8 cellular contexts compared by ENCODE assay signal in the genomic region with DNA sequence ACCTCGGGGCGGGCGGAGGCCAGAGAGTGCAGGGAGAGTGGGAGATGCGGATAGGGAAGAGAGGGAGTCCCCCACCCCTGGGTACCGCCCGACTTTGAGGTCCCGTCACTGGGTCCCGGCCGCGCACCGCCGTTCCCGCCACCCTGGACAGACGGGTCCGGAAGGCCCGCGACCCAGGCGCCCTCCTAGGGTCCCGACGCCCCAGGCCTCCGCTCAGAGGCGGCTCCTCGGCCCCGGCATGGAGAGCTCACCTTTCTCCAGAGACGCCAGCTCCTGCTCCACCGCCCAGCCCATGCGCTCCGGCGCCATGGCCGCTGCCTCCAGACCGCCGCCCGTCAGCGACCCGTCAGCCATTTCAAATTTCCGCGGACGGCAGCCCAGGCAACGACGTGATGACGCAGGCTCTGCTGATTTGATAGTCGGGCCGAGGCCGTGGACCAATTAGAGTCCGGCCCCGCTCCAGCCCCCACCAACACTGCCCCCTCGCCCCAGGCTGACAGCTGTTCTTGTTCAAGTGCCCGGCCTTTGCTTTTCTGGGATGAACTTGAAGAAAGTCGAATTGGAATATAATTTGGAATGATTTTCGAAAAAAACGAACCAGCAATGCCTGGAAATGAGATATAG. TPM values are rescaled to one million over a fixed set of nuclear protein-coding genes. Genes with fewer than 3 reads are reported as not detected.
DNase-seq lines count a peak whose midpoint lies in the region; ATAC-seq and TF ChIP-seq lines count a peak whose summit lies in the region.

A gene with protein sequence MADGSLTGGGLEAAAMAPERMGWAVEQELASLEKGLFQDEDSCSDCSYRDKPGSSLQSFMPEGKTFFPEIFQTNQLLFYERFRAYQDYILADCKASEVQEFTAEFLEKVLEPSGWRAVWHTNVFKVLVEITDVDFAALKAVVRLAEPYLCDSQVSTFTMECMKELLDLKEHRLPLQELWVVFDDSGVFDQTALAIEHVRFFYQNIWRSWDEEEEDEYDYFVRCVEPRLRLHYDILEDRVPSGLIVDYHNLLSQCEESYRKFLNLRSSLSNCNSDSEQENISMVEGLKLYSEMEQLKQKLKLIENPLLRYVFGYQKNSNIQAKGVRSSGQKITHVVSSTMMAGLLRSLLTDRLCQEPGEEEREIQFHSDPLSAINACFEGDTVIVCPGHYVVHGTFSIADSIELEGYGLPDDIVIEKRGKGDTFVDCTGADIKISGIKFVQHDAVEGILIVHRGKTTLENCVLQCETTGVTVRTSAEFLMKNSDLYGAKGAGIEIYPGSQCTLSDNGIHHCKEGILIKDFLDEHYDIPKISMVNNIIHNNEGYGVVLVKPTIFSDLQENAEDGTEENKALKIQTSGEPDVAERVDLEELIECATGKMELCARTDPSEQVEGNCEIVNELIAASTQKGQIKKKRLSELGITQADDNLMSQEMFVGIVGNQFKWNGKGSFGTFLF (minus strand): TSS at position 374 of the 624 bp plus-strand sequence. CDS start 20 bp downstream, at position 354.

- DNase-seq in DMS53 (lab: John Stamatoyannopoulos, UW) = peak; percentile 94
- DNase-seq in HuH-7.5 (ENCODE audit: low spot score) = peak; percentile 85
- peak; percentile 82 for DNase-seq in PC-3
- DNase-seq in activated T-cell treated with anti-CD3 and anti-CD28 coated beads, Interleukin-2, amount 50 U/mL, for 4 hours = peak; percentile 41
- DNase-seq in fibroblast of lung (ENCODE audit: low read depth in 2 of 2) = peak; percentile 84 to 86
- peak in 9 of 10 donors; percentile 11 to 69 (median 34) for DNase-seq in naive thymus-derived CD8-positive, alpha-beta T cell
- DNase-seq in stimulated activated naive B cell treated with anti-CD40 and anti-IgM and Interleukin-4, amounts not matched to agents 10 μg/mL and 1 μg/mL and 100 μg/mL, for 72 hours = peak; percentile 77

- peaks cover 19% of the 10 kb centered on the region for H3K4me1 Mint-ChIP-seq in activated T-cell treated with anti-CD3 and anti-CD28 coated beads, Interleukin-2, amount 50 U/mL, for 4 hours (ENCODE audit: low read depth)
- H3K4me1 Mint-ChIP-seq in naive thymus-derived CD8-positive, alpha-beta T cell = peaks cover 4 to 21% (median 17%) of the 10 kb centered on the region in 4 donors
- H3K4me1 Mint-ChIP-seq in stimulated activated naive B cell treated with anti-CD40 and anti-IgM and Interleukin-4, amounts not matched to agents 10 μg/mL and 1 μg/mL and 100 μg/mL, for 72 hours = peaks cover 9 to 28% of the 10 kb centered on the region in 2 donors

- H3K4me2 ChIP-seq in PC-3 (ENCODE audit: low read length) = peak within 1 kb of the TSS; percentile 98
- H3K4me2 ChIP-seq in fibroblast of lung (ENCODE audit: extremely low read depth, insufficient read depth, low read length) = peak within 1 kb of the TSS; percentile 85

- H3K4me1 ChIP-seq in PC-3 (ENCODE audit: insufficient read depth, low read length) = peaks cover 4% of the 10 kb centered on the region; the same call in 1 of the 2 replicates
- peaks cover 7% of the 10 kb centered on the region for H3K4me1 ChIP-seq in fibroblast of lung (ENCODE audit: control insufficient read depth, extremely low read depth, insufficient read depth, low read length)

- no peaks in the 10 kb centered on the region for H3F3A ChIP-seq in PC-3 (ENCODE audit: low read length, unreplicated experiment)

- peak within 1 kb of the TSS; percentile 99 for H3K4me3 ChIP-seq in PC-3 (ENCODE audit: low read length)
- peak within 1 kb of the TSS; percentile 73 to 97 (median 90) for H3K4me3 ChIP-seq in fibroblast of lung (replicated peaks in 1 of 4; ENCODE audit: control extremely low read depth in 1 of 4, insufficient read depth in 1 of 4, low read depth in 3 of 4, low read length in 4 of 4)

- H2AFZ ChIP-seq in PC-3 (ENCODE audit: low read length) (peak within 1 kb of the TSS; percentile 96), fibroblast of lung (ENCODE audit: low read length) (peak within 1 kb of the TSS; percentile 62)

- peaks cover 26% of the 10 kb centered on the region for H3K79me2 ChIP-seq in PC-3 (ENCODE audit: low read length)
- H3K79me2 ChIP-seq in fibroblast of lung (ENCODE audit: control insufficient read depth, insufficient read depth, low read length) = peaks cover 25% of the 10 kb centered on the region

- H3K36me3 Mint-ChIP-seq in activated T-cell treated with anti-CD3 and anti-CD28 coated beads, Interleukin-2, amount 50 U/mL, for 4 hours (ENCODE audit: insufficient read depth) = no peaks in the 10 kb centered on the region
- H3K36me3 Mint-ChIP-seq in naive thymus-derived CD8-positive, alpha-beta T cell = no peaks in the 10 kb centered on the region
- H3K36me3 Mint-ChIP-seq in stimulated activated naive B cell treated with anti-CD40 and anti-IgM and Interleukin-4, amounts not matched to agents 10 μg/mL and 1 μg/mL and 100 μg/mL, for 72 hours = peaks cover 6 to 8% of the 10 kb centered on the region in 2 donors

- CTCF ChIA-PET in PC-3 (lab: Charles Lee) = no interaction called here

- intact Hi-C loops in PC-3 (cut with micrococcal nuclease) = no loop called here

- peaks cover 2% of the 10 kb centered on the region for H3K27me3 Mint-ChIP-seq in activated T-cell treated with anti-CD3 and anti-CD28 coated beads, Interleukin-2, amount 50 U/mL, for 4 hours (ENCODE audit: low read depth)
- H3K27me3 Mint-ChIP-seq in naive thymus-derived CD8-positive, alpha-beta T cell = peaks cover 0 to 21% (median 10%) of the 10 kb centered on the region in 5 donors
- H3K27me3 Mint-ChIP-seq in stimulated activated naive B cell treated with anti-CD40 and anti-IgM and Interleukin-4, amounts not matched to agents 10 μg/mL and 1 μg/mL and 100 μg/mL, for 72 hours = no peaks in the 10 kb centered on the region

- H3K4me3 Mint-ChIP-seq in activated T-cell treated with anti-CD3 and anti-CD28 coated beads, Interleukin-2, amount 50 U/mL, for 4 hours = peak within 1 kb of the TSS; percentile 86
- peak within 1 kb of the TSS; percentile 72 to 89 (median 84) for H3K4me3 Mint-ChIP-seq in naive thymus-derived CD8-positive, alpha-beta T cell
- peak within 1 kb of the TSS; percentile 87 to 97 for H3K4me3 Mint-ChIP-seq in stimulated activated naive B cell treated with anti-CD40 and anti-IgM and Interleukin-4, amounts not matched to agents 10 μg/mL and 1 μg/mL and 100 μg/mL, for 72 hours

- H3K27ac ChIP-seq in PC-3 (ENCODE audit: low read length) = no peak within 1 kb of the TSS; the same call in 1 of the 2 replicates
- H3K27ac ChIP-seq in fibroblast of lung (ENCODE audit: insufficient read depth, low read length) = peak within 1 kb of the TSS; percentile 75

- H3K27me3 ChIP-seq in PC-3 (ENCODE audit: low read length) = no peaks in the 10 kb centered on the region
- H3K27me3 ChIP-seq in fibroblast of lung (ENCODE audit: control insufficient read depth, insufficient read depth, low read length) = no peaks in the 10 kb centered on the region

- H4K20me1 ChIP-seq in PC-3 (ENCODE audit: low read length) (no peaks in the 10 kb centered on the region), fibroblast of lung (ENCODE audit: control insufficient read depth, extremely low read depth, insufficient read depth, low read length) (no peaks in the 10 kb centered on the region)

- H3K9ac ChIP-seq in PC-3 (ENCODE audit: low read length) = peak within 1 kb of the TSS; percentile 92
- peak within 1 kb of the TSS; percentile 62 for H3K9ac ChIP-seq in fibroblast of lung (ENCODE audit: insufficient read depth, low read length)

- H3K27ac Mint-ChIP-seq in naive thymus-derived CD8-positive, alpha-beta T cell = peak within 1 kb of the TSS in 7 of 10 donors; percentile 5 to 69 (median 22)
- peak within 1 kb of the TSS; percentile 99 for H3K27ac Mint-ChIP-seq in stimulated activated naive B cell treated with anti-CD40 and anti-IgM and Interleukin-4, amounts not matched to agents 10 μg/mL and 1 μg/mL and 100 μg/mL, for 72 hours

- TF ChIP-seq CTCF in PC-3 (conservative IDR thresholded peaks at IDR 0.05; ENCODE audit: low read depth, low read length) (no peak), fibroblast of lung (conservative IDR thresholded peaks at IDR 0.05 in 1 of 2, IDR thresholded peaks at IDR 0.05 in 1 of 2; ENCODE audit: low read depth in 1 of 2, low read length in 2 of 2) (no peak)

- no peaks in the 10 kb centered on the region for H3K9me2 ChIP-seq in PC-3 (replicated peaks; ENCODE audit: low read length)

- peak; percentile 88 for ATAC-seq in GM21528 (IDR thresholded peaks at IDR 0.05; ENCODE audit: low FRiP score, unreplicated experiment)
- peak; percentile 95 for ATAC-seq in PC-3
- peak; percentile 93 to 98 for ATAC-seq in activated T-cell treated with anti-CD3 and anti-CD28 coated beads, Interleukin-2, amount 50 U/mL, for 4 hours
- ATAC-seq in naive thymus-derived CD8-positive, alpha-beta T cell = peak; percentile 69 to 91
- peak; percentile 92 for ATAC-seq in stimulated activated naive B cell treated with anti-CD40 and anti-IgM and Interleukin-4, amounts not matched to agents 10 μg/mL and 1 μg/mL and 100 μg/mL, for 72 hours (replicated peaks)

- H3K9me3 Mint-ChIP-seq in activated T-cell treated with anti-CD3 and anti-CD28 coated beads, Interleukin-2, amount 50 U/mL, for 4 hours = no peaks in the 10 kb centered on the region
- no peaks in the 10 kb centered on the region for H3K9me3 Mint-ChIP-seq in naive thymus-derived CD8-positive, alpha-beta T cell
- no peaks in the 10 kb centered on the region for H3K9me3 Mint-ChIP-seq in stimulated activated naive B cell treated with anti-CD40 and anti-IgM and Interleukin-4, amounts not matched to agents 10 μg/mL and 1 μg/mL and 100 μg/mL, for 72 hours

- BruUV-seq in PC-3 (replicated peaks; lab: Mats Ljungman, UMichigan) = no TSS peak

- POLR2A ChIA-PET in PC-3 (lab: Charles Lee; ENCODE audit: unreplicated experiment) = no interaction called here
- POLR2A ChIA-PET in naive thymus-derived CD8-positive, alpha-beta T cell (lab: Charles Lee) = no interaction called here

- peaks cover 10% of the 10 kb centered on the region; the same call in 1 of the 2 replicates for H3K36me3 ChIP-seq in PC-3 (ENCODE audit: low read depth, low read length)
- peaks cover 3% of the 10 kb centered on the region for H3K36me3 ChIP-seq in fibroblast of lung (ENCODE audit: control insufficient read depth, insufficient read depth, low read length)

- H3K9me3 ChIP-seq in PC-3 (ENCODE audit: low read length) (no peaks in the 10 kb centered on the region), fibroblast of lung (ENCODE audit: control insufficient read depth, insufficient read depth, low read depth, low read length) (no peaks in the 10 kb centered on the region)

RNA-seq across cellular contexts. Expression of the gene that starts here (rescaled TPM):
- total RNA-seq in PC-3 (2014; rRNA removed) (25.8 and 35.1 TPM in 2 replicates), fibroblast of lung (1.3 and 7.3 TPM in 2 replicates)
- 10 to 100 TPM in 2 of 3 donors, 1 to 10 TPM in 1; 8.6 to 15.0 (median 13.1) TPM for total RNA-seq in activated T-cell treated with anti-CD3 and anti-CD28 coated beads, Interleukin-2, amount 50 U/mL, for 4 hours
- polyA plus RNA-seq in fibroblast of lung = 13.0 and 52.0 TPM in 2 replicates
- polyA plus RNA-seq in fibroblast of lung (2012) = 8.6 and 37.7 TPM in 2 replicates
- polyA minus RNA-seq in fibroblast of lung (ENCODE audit: low replicate concordance) = 9.5 and 28.9 TPM in 2 replicates
- total RNA-seq in naive thymus-derived CD8-positive, alpha-beta T cell = 1 to 10 TPM in 1 of 2 experiments, under 1 TPM in 1; 0.29 to 1.6 TPM
- polyA plus RNA-seq in naive thymus-derived CD8-positive, alpha-beta T cell = under 1 TPM in 1 of 3 donors, not detected in 2; 0.28 TPM

Comparison
In these comparisons a context has a peak if more than half of its experiments do, and no peak if none do; other contexts are left out.
1. RNA of the gene that starts here (polyA plus RNA-seq): 8.6 to 52.0 TPM in fibroblast of lung; 0.28 TPM in naive thymus-derived CD8-positive, alpha-beta T cell; every median in the first group is over 4 times any median in the second.
2. DNase-seq: peak in every context shown above with its lines; median percentile 94 in DMS53; 85 in HuH-7.5; 85 in fibroblast of lung; 82 in PC-3; 77 in stimulated activated naive B cell treated with anti-CD40 and anti-IgM and Interleukin-4, amounts not matched to agents 10 μg/mL and 1 μg/mL and 100 μg/mL, for 72 hours; 41 in activated T-cell treated with anti-CD3 and anti-CD28 coated beads, Interleukin-2, amount 50 U/mL, for 4 hours; 34 in naive thymus-derived CD8-positive, alpha-beta T cell.
3. Peak in every context shown above with its lines, with median percentiles within 50 percentile points of each other: ATAC-seq and H3K4me3 Mint-ChIP-seq.